In genomic region chr22:40637181-40638150, GRCh38 we compare ENCODE assay signal across 1 cellular context.
TF ChIP-seq lines count a peak whose summit lies in the region.

No MANE protein-coding gene starts in this region.

TF ChIP-seq in K562, 482 proteins besides CTCF, POLR2A, EP300 and RAD21 (continued from another document and continues in another):
- TF ChIP-seq ZNF274 (IDR thresholded peaks at IDR 0.05; ENCODE audit: borderline replicate concordance, low read depth, low read length) (no peak), EZH2 (IDR thresholded peaks at IDR 0.05; ENCODE audit: borderline replicate concordance, low read depth, low read length) (no peak), PKNOX1 (IDR thresholded peaks at IDR 0.05) (no peak), ZNF589 (CRISPR knock-in tag; IDR thresholded peaks at IDR 0.05; ENCODE audit: low read depth) (no peak), NRF1 (conservative IDR thresholded peaks at IDR 0.05 in 1 of 2, IDR thresholded peaks at IDR 0.05 in 1 of 2) (no peak), GATAD2A (IDR thresholded peaks at IDR 0.05) (no peak), TAF9B (IDR thresholded peaks at IDR 0.05; ENCODE audit: partially characterized antibody) (no peak), ZNF431 (CRISPR knock-in tag; IDR thresholded peaks at IDR 0.05) (0 out of 2 replicates have a peak, but pooled peaks have one; percentile 47), ZZZ3 (IDR thresholded peaks at IDR 0.05) (no peak), ZNF518B (CRISPR knock-in tag; IDR thresholded peaks at IDR 0.05) (no peak), ZC3H4 (CRISPR knock-in tag; IDR thresholded peaks at IDR 0.05; ENCODE audit: borderline replicate concordance) (peak; percentile 94; the same call in 1 of the 2 replicates), L3MBTL2 (IDR thresholded peaks at IDR 0.05) (peak; percentile 17; the same call in 1 of the 2 replicates), SIX5 (IDR thresholded peaks at IDR 0.05; ENCODE audit: borderline replicate concordance in 1 of 2, insufficient read depth in 1 of 2, low read depth in 1 of 2, low read length in 2 of 2) (no peak), NR3C1 (CRISPR knock-in tag; IDR thresholded peaks at IDR 0.05) (no peak), ZNF134 (CRISPR knock-in tag; conservative IDR thresholded peaks at IDR 0.05) (no peak), MCM5 (IDR thresholded peaks at IDR 0.05; ENCODE audit: low read depth) (no peak)
- TF ChIP-seq, protein P1, sequence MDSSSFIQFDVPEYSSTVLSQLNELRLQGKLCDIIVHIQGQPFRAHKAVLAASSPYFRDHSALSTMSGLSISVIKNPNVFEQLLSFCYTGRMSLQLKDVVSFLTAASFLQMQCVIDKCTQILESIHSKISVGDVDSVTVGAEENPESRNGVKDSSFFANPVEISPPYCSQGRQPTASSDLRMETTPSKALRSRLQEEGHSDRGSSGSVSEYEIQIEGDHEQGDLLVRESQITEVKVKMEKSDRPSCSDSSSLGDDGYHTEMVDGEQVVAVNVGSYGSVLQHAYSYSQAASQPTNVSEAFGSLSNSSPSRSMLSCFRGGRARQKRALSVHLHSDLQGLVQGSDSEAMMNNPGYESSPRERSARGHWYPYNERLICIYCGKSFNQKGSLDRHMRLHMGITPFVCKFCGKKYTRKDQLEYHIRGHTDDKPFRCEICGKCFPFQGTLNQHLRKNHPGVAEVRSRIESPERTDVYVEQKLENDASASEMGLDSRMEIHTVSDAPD (CRISPR knock-in tag; IDR thresholded peaks at IDR 0.05), result no peak
- TF ChIP-seq, protein P2, sequence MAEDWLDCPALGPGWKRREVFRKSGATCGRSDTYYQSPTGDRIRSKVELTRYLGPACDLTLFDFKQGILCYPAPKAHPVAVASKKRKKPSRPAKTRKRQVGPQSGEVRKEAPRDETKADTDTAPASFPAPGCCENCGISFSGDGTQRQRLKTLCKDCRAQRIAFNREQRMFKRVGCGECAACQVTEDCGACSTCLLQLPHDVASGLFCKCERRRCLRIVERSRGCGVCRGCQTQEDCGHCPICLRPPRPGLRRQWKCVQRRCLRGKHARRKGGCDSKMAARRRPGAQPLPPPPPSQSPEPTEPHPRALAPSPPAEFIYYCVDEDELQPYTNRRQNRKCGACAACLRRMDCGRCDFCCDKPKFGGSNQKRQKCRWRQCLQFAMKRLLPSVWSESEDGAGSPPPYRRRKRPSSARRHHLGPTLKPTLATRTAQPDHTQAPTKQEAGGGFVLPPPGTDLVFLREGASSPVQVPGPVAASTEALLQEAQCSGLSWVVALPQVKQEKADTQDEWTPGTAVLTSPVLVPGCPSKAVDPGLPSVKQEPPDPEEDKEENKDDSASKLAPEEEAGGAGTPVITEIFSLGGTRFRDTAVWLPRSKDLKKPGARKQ (CRISPR knock-in tag; IDR thresholded peaks at IDR 0.05), result 0 out of 2 replicates have a peak, but pooled peaks have one; percentile 57
- TF ChIP-seq, protein P3, sequence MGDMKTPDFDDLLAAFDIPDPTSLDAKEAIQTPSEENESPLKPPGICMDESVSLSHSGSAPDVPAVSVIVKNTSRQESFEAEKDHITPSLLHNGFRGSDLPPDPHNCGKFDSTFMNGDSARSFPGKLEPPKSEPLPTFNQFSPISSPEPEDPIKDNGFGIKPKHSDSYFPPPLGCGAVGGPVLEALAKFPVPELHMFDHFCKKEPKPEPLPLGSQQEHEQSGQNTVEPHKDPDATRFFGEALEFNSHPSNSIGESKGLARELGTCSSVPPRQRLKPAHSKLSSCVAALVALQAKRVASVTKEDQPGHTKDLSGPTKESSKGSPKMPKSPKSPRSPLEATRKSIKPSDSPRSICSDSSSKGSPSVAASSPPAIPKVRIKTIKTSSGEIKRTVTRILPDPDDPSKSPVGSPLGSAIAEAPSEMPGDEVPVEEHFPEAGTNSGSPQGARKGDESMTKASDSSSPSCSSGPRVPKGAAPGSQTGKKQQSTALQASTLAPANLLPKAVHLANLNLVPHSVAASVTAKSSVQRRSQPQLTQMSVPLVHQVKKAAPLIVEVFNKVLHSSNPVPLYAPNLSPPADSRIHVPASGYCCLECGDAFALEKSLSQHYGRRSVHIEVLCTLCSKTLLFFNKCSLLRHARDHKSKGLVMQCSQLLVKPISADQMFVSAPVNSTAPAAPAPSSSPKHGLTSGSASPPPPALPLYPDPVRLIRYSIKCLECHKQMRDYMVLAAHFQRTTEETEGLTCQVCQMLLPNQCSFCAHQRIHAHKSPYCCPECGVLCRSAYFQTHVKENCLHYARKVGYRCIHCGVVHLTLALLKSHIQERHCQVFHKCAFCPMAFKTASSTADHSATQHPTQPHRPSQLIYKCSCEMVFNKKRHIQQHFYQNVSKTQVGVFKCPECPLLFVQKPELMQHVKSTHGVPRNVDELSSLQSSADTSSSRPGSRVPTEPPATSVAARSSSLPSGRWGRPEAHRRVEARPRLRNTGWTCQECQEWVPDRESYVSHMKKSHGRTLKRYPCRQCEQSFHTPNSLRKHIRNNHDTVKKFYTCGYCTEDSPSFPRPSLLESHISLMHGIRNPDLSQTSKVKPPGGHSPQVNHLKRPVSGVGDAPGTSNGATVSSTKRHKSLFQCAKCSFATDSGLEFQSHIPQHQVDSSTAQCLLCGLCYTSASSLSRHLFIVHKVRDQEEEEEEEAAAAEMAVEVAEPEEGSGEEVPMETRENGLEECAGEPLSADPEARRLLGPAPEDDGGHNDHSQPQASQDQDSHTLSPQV (IDR thresholded peaks at IDR 0.05), result no peak
- TF ChIP-seq, protein P4, sequence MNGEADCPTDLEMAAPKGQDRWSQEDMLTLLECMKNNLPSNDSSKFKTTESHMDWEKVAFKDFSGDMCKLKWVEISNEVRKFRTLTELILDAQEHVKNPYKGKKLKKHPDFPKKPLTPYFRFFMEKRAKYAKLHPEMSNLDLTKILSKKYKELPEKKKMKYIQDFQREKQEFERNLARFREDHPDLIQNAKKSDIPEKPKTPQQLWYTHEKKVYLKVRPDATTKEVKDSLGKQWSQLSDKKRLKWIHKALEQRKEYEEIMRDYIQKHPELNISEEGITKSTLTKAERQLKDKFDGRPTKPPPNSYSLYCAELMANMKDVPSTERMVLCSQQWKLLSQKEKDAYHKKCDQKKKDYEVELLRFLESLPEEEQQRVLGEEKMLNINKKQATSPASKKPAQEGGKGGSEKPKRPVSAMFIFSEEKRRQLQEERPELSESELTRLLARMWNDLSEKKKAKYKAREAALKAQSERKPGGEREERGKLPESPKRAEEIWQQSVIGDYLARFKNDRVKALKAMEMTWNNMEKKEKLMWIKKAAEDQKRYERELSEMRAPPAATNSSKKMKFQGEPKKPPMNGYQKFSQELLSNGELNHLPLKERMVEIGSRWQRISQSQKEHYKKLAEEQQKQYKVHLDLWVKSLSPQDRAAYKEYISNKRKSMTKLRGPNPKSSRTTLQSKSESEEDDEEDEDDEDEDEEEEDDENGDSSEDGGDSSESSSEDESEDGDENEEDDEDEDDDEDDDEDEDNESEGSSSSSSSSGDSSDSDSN (IDR thresholded peaks at IDR 0.05; ENCODE audit: borderline replicate concordance in 1 of 2, low read depth in 2 of 2, low read length in 2 of 2), result no peak
- TF ChIP-seq, protein P5, sequence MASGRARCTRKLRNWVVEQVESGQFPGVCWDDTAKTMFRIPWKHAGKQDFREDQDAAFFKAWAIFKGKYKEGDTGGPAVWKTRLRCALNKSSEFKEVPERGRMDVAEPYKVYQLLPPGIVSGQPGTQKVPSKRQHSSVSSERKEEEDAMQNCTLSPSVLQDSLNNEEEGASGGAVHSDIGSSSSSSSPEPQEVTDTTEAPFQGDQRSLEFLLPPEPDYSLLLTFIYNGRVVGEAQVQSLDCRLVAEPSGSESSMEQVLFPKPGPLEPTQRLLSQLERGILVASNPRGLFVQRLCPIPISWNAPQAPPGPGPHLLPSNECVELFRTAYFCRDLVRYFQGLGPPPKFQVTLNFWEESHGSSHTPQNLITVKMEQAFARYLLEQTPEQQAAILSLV (tag; IDR thresholded peaks at IDR 0.05), result no peak
- TF ChIP-seq, protein P6, sequence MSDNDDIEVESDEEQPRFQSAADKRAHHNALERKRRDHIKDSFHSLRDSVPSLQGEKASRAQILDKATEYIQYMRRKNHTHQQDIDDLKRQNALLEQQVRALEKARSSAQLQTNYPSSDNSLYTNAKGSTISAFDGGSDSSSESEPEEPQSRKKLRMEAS (CRISPR knock-in tag; IDR thresholded peaks at IDR 0.05), result no peak
